In genomic region chr3:13647314-13648059, GRCh38 we compare ENCODE assay signal across 8 cellular contexts.
DNase-seq lines count a peak whose midpoint lies in the region; ATAC-seq, FAIRE-seq and TF ChIP-seq lines count a peak whose summit lies in the region.

No MANE protein-coding gene starts in this region.

- ATAC-seq in HG03097 (IDR thresholded peaks at IDR 0.05; ENCODE audit: low FRiP score, unreplicated experiment) (no peak), HG03460 (IDR thresholded peaks at IDR 0.05; ENCODE audit: unreplicated experiment) (no peak)

- DNase-seq in A673 (ENCODE audit: low spot score) (peak; percentile 27), GDM1 (lab: John Stamatoyannopoulos, UW) (peak; percentile 59), RWPE1 (ENCODE audit: low spot score) (peak; percentile 64), fibroblast of lung (ENCODE audit: low read depth in 2 of 2) (peak; percentile 57 to 74), GM19239 (ENCODE audit: insufficient read length, low spot score) (no peak), Ammon's horn (ENCODE audit: low spot score) (no peak)

- POLR2A ChIA-PET in A673 (lab: Charles Lee; ENCODE audit: low non-redundant PET) = interaction anchor here (0.7 kb wide), 1 partner anchor 147 kb away, joined by 3 read pairs; no protein-coding TSS in a partner anchor
- POLR2A ChIA-PET in RWPE1 (lab: Yijun Ruan, JAX; ENCODE audit: low non-redundant PET) = no interaction called here

- H3K79me2 ChIP-seq in fibroblast of lung (ENCODE audit: control insufficient read depth, insufficient read depth, low read length) = no peaks in the 10 kb centered on the region

- FAIRE-seq in GM19239 (lab: Jason Lieb, UNC) = no peak

- TF ChIP-seq CTCF in A673 (conservative IDR thresholded peaks at IDR 0.05; ENCODE audit: low read depth, low read length) = no peak
- TF ChIP-seq CTCF in RWPE1 (conservative IDR thresholded peaks at IDR 0.05; ENCODE audit: low read depth) = no peak
- no peak for TF ChIP-seq CTCF in fibroblast of lung (conservative IDR thresholded peaks at IDR 0.05 in 1 of 2, IDR thresholded peaks at IDR 0.05 in 1 of 2; ENCODE audit: low read depth in 1 of 2, low read length in 2 of 2)

- H3K27ac ChIP-seq in A673 (ENCODE audit: low read depth, low read length, poor library complexity, severe bottlenecking) (no peak overlapping the region), RWPE1 (peak overlapping the region; percentile 94), fibroblast of lung (ENCODE audit: insufficient read depth, low read length) (no peak overlapping the region)

- H3K4me3 ChIP-seq in A673 (ENCODE audit: low read depth, low read length, poor library complexity, severe bottlenecking) = no peak overlapping the region
- H3K4me3 ChIP-seq in fibroblast of lung (replicated peaks in 1 of 4; ENCODE audit: control extremely low read depth in 1 of 4, insufficient read depth in 1 of 4, low read depth in 3 of 4, low read length in 4 of 4) = peak overlapping the region in 1 of 4 experiments; percentile 11

- no peaks in the 10 kb centered on the region for H3K27me3 ChIP-seq in A673 (replicated peaks; ENCODE audit: insufficient read depth, low read depth, low read length, poor library complexity)
- H3K27me3 ChIP-seq in fibroblast of lung (ENCODE audit: control insufficient read depth, insufficient read depth, low read length) = no peaks in the 10 kb centered on the region

- H4K20me1 ChIP-seq in fibroblast of lung (ENCODE audit: control insufficient read depth, extremely low read depth, insufficient read depth, low read length) = no peaks in the 10 kb centered on the region

- no peaks in the 10 kb centered on the region for H3K9me3 ChIP-seq in A673 (ENCODE audit: low read depth, low read length, poor library complexity, severe bottlenecking)
- H3K9me3 ChIP-seq in fibroblast of lung (ENCODE audit: control insufficient read depth, insufficient read depth, low read depth, low read length) = no peaks in the 10 kb centered on the region

- H3K9ac ChIP-seq in fibroblast of lung (ENCODE audit: insufficient read depth, low read length) = no peak overlapping the region

- CTCF ChIA-PET in A673 (lab: Charles Lee) (interaction anchor here (0.6 to 5.6 kb wide), 5 partner anchors 10 to 196 kb away, joined by 3 to 99 read pairs (median 4); no protein-coding TSS in a partner anchor), RWPE1 (lab: Yijun Ruan, JAX) (interaction anchor here (0.5 to 4.4 kb wide), 16 partner anchors 9 to 1920 kb away, joined by 3 to 54 read pairs (median 5); no protein-coding TSS in a partner anchor)

- no peak overlapping the region for H2AFZ ChIP-seq in fibroblast of lung (ENCODE audit: low read length)

- intact Hi-C loops in A673 (cut with micrococcal nuclease; ENCODE audit: unreplicated experiment) = loop anchor here (1.0 to 2.0 kb wide), 2 partner anchors 151 to 555 kb away; no protein-coding TSS in a partner anchor

- H3K4me1 ChIP-seq in A673 (ENCODE audit: insufficient read depth, low read length, poor library complexity, severe bottlenecking) = peaks cover 7% of the 10 kb centered on the region
- H3K4me1 ChIP-seq in fibroblast of lung (ENCODE audit: control insufficient read depth, extremely low read depth, insufficient read depth, low read length) = no peaks in the 10 kb centered on the region

- H3K4me2 ChIP-seq in fibroblast of lung (ENCODE audit: extremely low read depth, insufficient read depth, low read length) = peak overlapping the region; percentile 40

- H3K36me3 ChIP-seq in A673 (ENCODE audit: insufficient read depth, low read length, poor library complexity, severe bottlenecking) (no peaks in the 10 kb centered on the region), fibroblast of lung (ENCODE audit: control insufficient read depth, insufficient read depth, low read length) (no peaks in the 10 kb centered on the region)

- BruUV-seq in A673 (replicated peaks; lab: Mats Ljungman, UMichigan) = no TSS peak

Comparison
In these comparisons a context has a peak if more than half of its experiments do, and no peak if none do; other contexts are left out.
1. DNase-seq: peak in A673 (single experiment), GDM1 (single experiment), RWPE1 (single experiment) and fibroblast of lung (2 of 2); none in GM19239 (single experiment) and Ammon's horn (single experiment).